Comparison of ENCODE assay signal across 11 cellular contexts in the genomic region with DNA sequence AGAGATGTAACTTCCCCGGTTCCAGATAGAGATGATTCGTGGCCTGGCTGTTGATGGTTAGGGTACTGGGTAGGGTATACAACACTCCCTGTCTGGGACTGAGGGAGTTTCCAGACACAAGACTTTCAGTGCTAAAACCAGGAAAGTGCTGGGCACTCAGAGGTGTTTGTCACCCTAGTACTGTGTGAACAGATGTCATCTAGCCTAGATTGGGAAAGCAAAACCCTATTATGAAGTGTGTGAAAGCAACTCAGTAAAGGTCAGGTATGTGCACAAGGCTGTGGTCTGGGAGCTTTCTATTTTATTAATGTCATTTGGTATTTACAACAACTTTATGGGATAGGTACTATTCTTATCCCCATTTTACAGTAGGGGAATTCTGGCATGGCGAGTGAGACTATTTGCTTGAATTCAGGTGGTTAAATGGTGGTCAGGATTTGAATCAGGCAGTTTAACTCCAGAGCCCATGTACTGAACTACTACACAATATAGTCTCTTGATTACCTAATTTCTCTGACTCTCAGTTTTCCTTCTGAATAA. TPM values are rescaled to one million over a fixed set of nuclear protein-coding genes. Genes with fewer than 3 reads are reported as not detected.
A peak's percentile ranks its signal among the peaks of the same experiment; 100 is the strongest.
DNase-seq lines count a peak whose midpoint lies in the region; ATAC-seq and TF ChIP-seq lines count a peak whose summit lies in the region.
"Had no signal": no experiment of that assay in that cellular context is flagged by ENCODE, and none has a peak within 500 bp of the region (broad histone marks: within the 10 kb centered on the region; RNA-seq: fewer than 3 reads in every experiment).

No MANE protein-coding gene starts in this region.

- H3K4me1 ChIP-seq in ascending aorta = peaks cover 6 to 37% of the 10 kb centered on the region in 2 donors

- H3K27me3 Mint-ChIP-seq in osteocyte (ENCODE audit: unreplicated experiment) = no peaks in the 10 kb centered on the region

- ATAC-seq in HG03378 (IDR thresholded peaks at IDR 0.05; ENCODE audit: unreplicated experiment) (peak; percentile 31), Right ventricle myocardium inferior (no peak)
- ATAC-seq: WTC11 had no signal

- peaks cover 42% of the 10 kb centered on the region for H3K36me3 Mint-ChIP-seq in osteocyte (ENCODE audit: unreplicated experiment)

- H3K9me3 ChIP-seq in ascending aorta = no peaks in the 10 kb centered on the region
- H3K9me3 ChIP-seq: neutrophil had no signal

- H3K27ac ChIP-seq in ascending aorta (no peak overlapping the region), caudate nucleus (ENCODE audit: low read depth, low read length) (no peak overlapping the region)
- H3K27ac ChIP-seq: neutrophil had no signal

- H3K4me3 ChIP-seq in GM12864 (ENCODE audit: low read depth, low read length) (no peak overlapping the region; the same call in 1 of the 2 replicates), ascending aorta (peak overlapping the region; percentile 1 to 97)

- H3K4me3 Mint-ChIP-seq in osteocyte (ENCODE audit: unreplicated experiment) = no peak overlapping the region
- H3K4me3 Mint-ChIP-seq: WTC11 had no signal

- intact Hi-C loops in ascending aorta (cut with DNase I) = loop anchor here (10.0 kb wide), 1 partner anchor 230 kb away; a partner anchor contains a TSS
- intact Hi-C loops in Right ventricle myocardium inferior (cut with DNase I) = loop anchor here (5.0 kb wide), 1 partner anchor 48 kb away; a partner anchor contains a TSS

- H3K36me3 ChIP-seq in ascending aorta = peaks cover 53 to 59% of the 10 kb centered on the region in 2 donors

- no peaks in the 10 kb centered on the region for H3K27me3 ChIP-seq in ascending aorta
- H3K27me3 ChIP-seq: neutrophil had no signal

- no peaks in the 10 kb centered on the region for H3K9me3 Mint-ChIP-seq in osteocyte (ENCODE audit: unreplicated experiment)
- H3K9me3 Mint-ChIP-seq: WTC11 had no signal

- H3K27ac Mint-ChIP-seq in osteocyte (ENCODE audit: unreplicated experiment) = peak overlapping the region; percentile 23
- H3K27ac Mint-ChIP-seq: WTC11 had no signal

- DNase-seq in GM12864 (ENCODE audit: low read depth) (peak; percentile 13), ascending aorta (ENCODE audit: low spot score in 2 of 2) (no peak), osteocyte (ENCODE audit: extremely low spot score, unreplicated experiment) (no peak), occipital lobe (lab: John Stamatoyannopoulos, UW) (no peak), Right ventricle myocardium inferior (ENCODE audit: missing footprints) (no peak), EL (no peak), caudate nucleus (lab: John Stamatoyannopoulos, UW) (no peak)
- DNase-seq: substantia nigra had no signal

- peaks cover 44% of the 10 kb centered on the region for H3K4me1 Mint-ChIP-seq in osteocyte (ENCODE audit: unreplicated experiment)

- TF ChIP-seq CTCF in GM12864 (IDR thresholded peaks at IDR 0.05; ENCODE audit: low read depth, low read length, missing control alignments) (no peak), ascending aorta (IDR thresholded peaks at IDR 0.05) (no peak), osteocyte (IDR thresholded peaks at IDR 0.05) (no peak)

RNA-seq across cellular contexts. Expression of a gene that starts 2.6 kb away (rescaled TPM):
- total RNA-seq in ascending aorta (85.4 TPM), osteocyte (199 and 214 TPM in 2 replicates), occipital lobe (444 TPM), Right ventricle myocardium inferior (80.4 TPM)

RNA-seq across cellular contexts. Expression of a gene that starts 50.1 kb away (rescaled TPM):
- total RNA-seq in ascending aorta (43.5 TPM), osteocyte (92.0 and 96.8 TPM in 2 replicates), occipital lobe (244 TPM), Right ventricle myocardium inferior (46.3 TPM)
